8 cellular contexts compared by ENCODE assay signal in genomic region chr2:125516496-125517109, GRCh38.
A peak's percentile ranks its signal among the peaks of the same experiment; 100 is the strongest.
DNase-seq lines count a peak whose midpoint lies in the region; ATAC-seq and TF ChIP-seq lines count a peak whose summit lies in the region.

No MANE protein-coding gene starts in this region.

- H3K27ac Mint-ChIP-seq in activated CD4-positive, alpha-beta T cell treated with anti-CD3 and anti-CD28 coated beads for 36 hours: no peak overlapping the region
- H3K27ac Mint-ChIP-seq in nephron progenitor cell: no peak overlapping the region

- H3K9me3 Mint-ChIP-seq in activated CD4-positive, alpha-beta T cell treated with anti-CD3 and anti-CD28 coated beads for 36 hours (ENCODE audit: low read depth): peaks cover 16% of the 10 kb centered on the region
- H3K9me3 Mint-ChIP-seq in nephron progenitor cell: peaks cover 24% of the 10 kb centered on the region

- peak; percentile 6 for DNase-seq in activated CD4-positive, alpha-beta T cell treated with anti-CD3 and anti-CD28 coated beads for 36 hours
- no peak for DNase-seq in activated CD4-positive, alpha-beta T cell treated with anti-CD3 and anti-CD28 coated beads, Interleukin-2, amount 50 U/mL, for 4 hours
- peak; percentile 6 for DNase-seq in HuH-7.5 (ENCODE audit: low spot score)
- DNase-seq in amniotic epithelial cell (ENCODE audit: low read depth): peak; percentile 1
- peak; percentile 10 for DNase-seq in nephron progenitor cell
- no peak for DNase-seq in stimulated activated CD4-positive, alpha-beta T cell treated with anti-CD3 and anti-CD28 coated beads, Interleukin-4, amount 100 ng/mL, for 1 hour
- DNase-seq in cerebellum (ENCODE audit: low spot score): no peak

- intact Hi-C loops in activated CD4-positive, alpha-beta T cell treated with anti-CD3 and anti-CD28 coated beads for 36 hours (cut with DNase I, micrococcal nuclease): no loop called here

- no peaks in the 10 kb centered on the region for H3K36me3 Mint-ChIP-seq in activated CD4-positive, alpha-beta T cell treated with anti-CD3 and anti-CD28 coated beads for 36 hours (ENCODE audit: low read depth)
- H3K36me3 Mint-ChIP-seq in nephron progenitor cell (ENCODE audit: low read depth): no peaks in the 10 kb centered on the region

- CTCF ChIA-PET in activated CD4-positive, alpha-beta T cell treated with anti-CD3 and anti-CD28 coated beads for 36 hours (lab: Charles Lee): interaction anchor here (1.3 kb wide), 1 partner anchor 70 kb away, joined by 3 read pairs; no protein-coding TSS in a partner anchor

- POLR2A ChIA-PET in activated CD4-positive, alpha-beta T cell treated with anti-CD3 and anti-CD28 coated beads for 36 hours (lab: Charles Lee): no interaction called here

- H3K27me3 Mint-ChIP-seq in activated CD4-positive, alpha-beta T cell treated with anti-CD3 and anti-CD28 coated beads for 36 hours: no peaks in the 10 kb centered on the region
- H3K27me3 Mint-ChIP-seq in nephron progenitor cell (ENCODE audit: low read depth, poor library complexity): no peaks in the 10 kb centered on the region

- TF ChIP-seq CTCF in nephron progenitor cell (IDR thresholded peaks at IDR 0.05): peak; percentile 55

- no peak overlapping the region for H3K4me3 Mint-ChIP-seq in activated CD4-positive, alpha-beta T cell treated with anti-CD3 and anti-CD28 coated beads for 36 hours
- H3K4me3 Mint-ChIP-seq in nephron progenitor cell: no peak overlapping the region

- no peaks in the 10 kb centered on the region for H3K4me1 Mint-ChIP-seq in activated CD4-positive, alpha-beta T cell treated with anti-CD3 and anti-CD28 coated beads for 36 hours
- H3K4me1 Mint-ChIP-seq in nephron progenitor cell: no peaks in the 10 kb centered on the region

- no peak for ATAC-seq in activated CD4-positive, alpha-beta T cell treated with anti-CD3 and anti-CD28 coated beads for 36 hours
- ATAC-seq in GM21447 (IDR thresholded peaks at IDR 0.05; ENCODE audit: unreplicated experiment): no peak

Comparison
In these comparisons a context has a peak if more than half of its experiments do, and no peak if none do; other contexts are left out.
1. DNase-seq: peak in activated CD4-positive, alpha-beta T cell treated with anti-CD3 and anti-CD28 coated beads for 36 hours (single experiment), HuH-7.5 (single experiment), amniotic epithelial cell (single experiment) and nephron progenitor cell (single experiment); none in activated CD4-positive, alpha-beta T cell treated with anti-CD3 and anti-CD28 coated beads, Interleukin-2, amount 50 U/mL, for 4 hours (0 of 2), stimulated activated CD4-positive, alpha-beta T cell treated with anti-CD3 and anti-CD28 coated beads, Interleukin-4, amount 100 ng/mL, for 1 hour (single experiment) and cerebellum (single experiment).